ENCODE assay signal across 1 cellular context in genomic region chr22:40535189-40535512, GRCh38.
TF ChIP-seq lines count a peak whose summit lies in the region.

No MANE protein-coding gene starts in this region.

TF ChIP-seq in K562, 482 proteins besides CTCF, POLR2A, EP300 and RAD21 (continued from another document):
- TF ChIP-seq, protein P1, sequence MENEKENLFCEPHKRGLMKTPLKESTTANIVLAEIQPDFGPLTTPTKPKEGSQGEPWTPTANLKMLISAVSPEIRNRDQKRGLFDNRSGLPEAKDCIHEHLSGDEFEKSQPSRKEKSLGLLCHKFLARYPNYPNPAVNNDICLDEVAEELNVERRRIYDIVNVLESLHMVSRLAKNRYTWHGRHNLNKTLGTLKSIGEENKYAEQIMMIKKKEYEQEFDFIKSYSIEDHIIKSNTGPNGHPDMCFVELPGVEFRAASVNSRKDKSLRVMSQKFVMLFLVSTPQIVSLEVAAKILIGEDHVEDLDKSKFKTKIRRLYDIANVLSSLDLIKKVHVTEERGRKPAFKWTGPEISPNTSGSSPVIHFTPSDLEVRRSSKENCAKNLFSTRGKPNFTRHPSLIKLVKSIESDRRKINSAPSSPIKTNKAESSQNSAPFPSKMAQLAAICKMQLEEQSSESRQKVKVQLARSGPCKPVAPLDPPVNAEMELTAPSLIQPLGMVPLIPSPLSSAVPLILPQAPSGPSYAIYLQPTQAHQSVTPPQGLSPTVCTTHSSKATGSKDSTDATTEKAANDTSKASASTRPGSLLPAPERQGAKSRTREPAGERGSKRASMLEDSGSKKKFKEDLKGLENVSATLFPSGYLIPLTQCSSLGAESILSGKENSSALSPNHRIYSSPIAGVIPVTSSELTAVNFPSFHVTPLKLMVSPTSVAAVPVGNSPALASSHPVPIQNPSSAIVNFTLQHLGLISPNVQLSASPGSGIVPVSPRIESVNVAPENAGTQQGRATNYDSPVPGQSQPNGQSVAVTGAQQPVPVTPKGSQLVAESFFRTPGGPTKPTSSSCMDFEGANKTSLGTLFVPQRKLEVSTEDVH (IDR thresholded peaks at IDR 0.05; ENCODE audit: low read depth, partially characterized antibody) = no peak
TF ChIP-seq in K562: peak in this region for 3.
